16 cellular contexts compared by ENCODE assay signal in genomic region chr4:150119492-150119891, GRCh38. TPM values are rescaled to one million over a fixed set of nuclear protein-coding genes. Genes with fewer than 3 reads are reported as not detected.
A peak's percentile ranks its signal among the peaks of the same experiment; 100 is the strongest.
DNase-seq lines count a peak whose midpoint lies in the region; ATAC-seq and TF ChIP-seq lines count a peak whose summit lies in the region.
"Had no signal": no experiment of that assay in that cellular context is flagged by ENCODE, and none has a peak within 500 bp of the region (broad histone marks: within the 10 kb centered on the region; RNA-seq: fewer than 3 reads in every experiment).

No MANE protein-coding gene starts in this region.

- H3K4me1 Mint-ChIP-seq in T-cell: no peaks in the 10 kb centered on the region
- H3K4me1 Mint-ChIP-seq: activated naive CD8-positive, alpha-beta T cell treated with anti-CD3 and anti-CD28 coated beads, Interleukin-2, amount 10 ng/mL, durations not matched to agents 7 days and 5 days had no signal

- peak; percentile 57 for DNase-seq in AG08395 (ENCODE audit: low spot score)
- DNase-seq in body of pancreas: no peak
- peak; percentile 36 for DNase-seq in iris pigment epithelial cell (ENCODE audit: low read depth)
- no peak for DNase-seq in DMS114 treated with DMSO at 0.1 percent for 48 hours (lab: John Stamatoyannopoulos, UW; ENCODE audit: unreplicated experiment)
- DNase-seq in breast epithelium (ENCODE audit: low spot score in 2 of 2): no peak
- DNase-seq in heart left ventricle: no peak
- no peak for DNase-seq in T-cell
- DNase-seq: activated naive CD8-positive, alpha-beta T cell treated with anti-CD3 and anti-CD28 coated beads, Interleukin-2, amount 10 ng/mL, durations not matched to agents 7 days and 5 days; DND-41; NCI-H1694; NCI-H774; uterus had no signal

- peaks cover 4 to 11% (median 10%) of the 10 kb centered on the region in 3 donors for H3K9me3 Mint-ChIP-seq in T-cell

- H3K27ac ChIP-seq in body of pancreas: peak overlapping the region in 3 of 4 donors; percentile 24 to 48 (median 45)
- no peak overlapping the region for H3K27ac ChIP-seq in breast epithelium
- H3K27ac ChIP-seq in heart left ventricle: no peak overlapping the region
- H3K27ac ChIP-seq: parathyroid adenoma, uterus, VCaP had no signal

- peaks cover 12% of the 10 kb centered on the region in 2 donors for H3K27me3 Mint-ChIP-seq in T-cell

- CTCF ChIA-PET in T-cell (lab: Charles Lee): no interaction called here

- no peak overlapping the region for H3K4me3 Mint-ChIP-seq in T-cell
- H3K4me3 Mint-ChIP-seq: activated naive CD8-positive, alpha-beta T cell treated with anti-CD3 and anti-CD28 coated beads, Interleukin-2, amount 10 ng/mL, durations not matched to agents 7 days and 5 days had no signal

- no peaks in the 10 kb centered on the region for H3K36me3 Mint-ChIP-seq in T-cell
- H3K36me3 Mint-ChIP-seq: activated naive CD8-positive, alpha-beta T cell treated with anti-CD3 and anti-CD28 coated beads, Interleukin-2, amount 10 ng/mL, durations not matched to agents 7 days and 5 days had no signal

- H3K27me3 ChIP-seq in body of pancreas (no peaks in the 10 kb centered on the region), breast epithelium (no peaks in the 10 kb centered on the region), heart left ventricle (no peaks in the 10 kb centered on the region)
- H3K27me3 ChIP-seq: uterus had no signal

- ATAC-seq in body of pancreas (peak; percentile 78), heart left ventricle (no peak), T-cell (replicated peaks in 1 of 4) (no peak)

- POLR2A ChIA-PET in T-cell (lab: Charles Lee): no interaction called here

- no peak for TF ChIP-seq EP300 in Ishikawa (IDR thresholded peaks at IDR 0.05; ENCODE audit: borderline replicate concordance)

- no peak overlapping the region for H3K27ac Mint-ChIP-seq in T-cell
- H3K27ac Mint-ChIP-seq: activated naive CD8-positive, alpha-beta T cell treated with anti-CD3 and anti-CD28 coated beads, Interleukin-2, amount 10 ng/mL, durations not matched to agents 7 days and 5 days had no signal

- H3K9me3 ChIP-seq in body of pancreas: no peaks in the 10 kb centered on the region
- H3K9me3 ChIP-seq in breast epithelium: peaks cover 4 to 16% of the 10 kb centered on the region in 2 donors
- peaks cover 0 to 33% (median 14%) of the 10 kb centered on the region in 12 donors for H3K9me3 ChIP-seq in heart left ventricle
- H3K9me3 ChIP-seq: uterus had no signal

- no peak for TF ChIP-seq RAD21 in Ishikawa (IDR thresholded peaks at IDR 0.05; ENCODE audit: low read depth)

- TF ChIP-seq CTCF in body of pancreas (IDR thresholded peaks at IDR 0.05): no peak
- no peak for TF ChIP-seq CTCF in breast epithelium (IDR thresholded peaks at IDR 0.05)
- TF ChIP-seq CTCF in heart left ventricle (IDR thresholded peaks at IDR 0.05): no peak

- WGBS in body of pancreas, 2 donors: 42 to 75% methylated on average over 1 of the region's 1 CpG
- 83 to 98% (median 96%) methylated on average over 1 of the region's 1 CpG for WGBS in heart left ventricle, 4 donors

- H3K4me3 ChIP-seq in body of pancreas: no peak overlapping the region
- no peak overlapping the region for H3K4me3 ChIP-seq in breast epithelium
- no peak overlapping the region for H3K4me3 ChIP-seq in heart left ventricle
- H3K4me3 ChIP-seq: lung, uterus had no signal

- intact Hi-C loops in body of pancreas (cut with DNase I): no loop called here
- intact Hi-C loops in breast epithelium (cut with DNase I; ENCODE audit: low total_unique reads): no loop called here
- intact Hi-C loops in heart left ventricle (cut with DNase I): no loop called here

- H3K36me3 ChIP-seq in body of pancreas (replicated peaks in 1 of 2; ENCODE audit: insufficient read depth in 1 of 2, low read depth in 2 of 2): no peaks in the 10 kb centered on the region
- no peaks in the 10 kb centered on the region for H3K36me3 ChIP-seq in breast epithelium
- peaks cover 0 to 9% (median 0%) of the 10 kb centered on the region in 9 donors for H3K36me3 ChIP-seq in heart left ventricle
- H3K36me3 ChIP-seq: uterus had no signal

- H3K4me1 ChIP-seq in body of pancreas (peaks cover 8% of the 10 kb centered on the region), breast epithelium (no peaks in the 10 kb centered on the region), heart left ventricle (peaks cover 0 to 38% (median 17%) of the 10 kb centered on the region in 12 donors)
- H3K4me1 ChIP-seq: parathyroid adenoma, uterus had no signal

- TF ChIP-seq POLR2A in body of pancreas (IDR thresholded peaks at IDR 0.05) (no peak), breast epithelium (IDR thresholded peaks at IDR 0.05) (no peak), heart left ventricle (IDR thresholded peaks at IDR 0.05) (no peak)

TF ChIP-seq in Ishikawa, 13 proteins besides CTCF, POLR2A, EP300 and RAD21:
- TF ChIP-seq YY1 (IDR thresholded peaks at IDR 0.05; ENCODE audit: low read depth) (no peak), USF1 (IDR thresholded peaks at IDR 0.05) (no peak), REST (IDR thresholded peaks at IDR 0.05; ENCODE audit: low read depth) (no peak), EGR1 (IDR thresholded peaks at IDR 0.05) (no peak), TCF12 (IDR thresholded peaks at IDR 0.05; ENCODE audit: low read depth) (no peak), CREB1 (IDR thresholded peaks at IDR 0.05; ENCODE audit: low read depth) (no peak), TEAD4 (IDR thresholded peaks at IDR 0.05) (peak; percentile 49; the same call in 1 of the 2 replicates)

RNA-seq across cellular contexts. Expression of gene DCLK2, which starts 41.2 kb away (rescaled TPM):
- 1 to 10 TPM; 3.6 to 4.6 TPM for total RNA-seq in body of pancreas
- 1 to 10 TPM; 3.4 to 5.2 (median 4.0) TPM for total RNA-seq in breast epithelium
- total RNA-seq in heart left ventricle: 10 to 100 TPM; 13.5 to 38.4 (median 17.5) TPM
- polyA plus RNA-seq in heart left ventricle: 1 to 10 TPM; 6.4 to 8.2 TPM
- total RNA-seq in T-cell: under 1 TPM in 3 of 5 donors, not detected in 2; 0.10 to 0.35 (median 0.15) TPM
- total RNA-seq: activated naive CD8-positive, alpha-beta T cell treated with anti-CD3 and anti-CD28 coated beads, Interleukin-2, amount 10 ng/mL, durations not matched to agents 7 days and 5 days had no signal

Comparison
In these comparisons a context has a peak if more than half of its experiments do, and no peak if none do; other contexts are left out.
1. DNase-seq: peak in AG08395 (single experiment) and iris pigment epithelial cell (single experiment); none in body of pancreas (0 of 4), DMS114 treated with DMSO at 0.1 percent for 48 hours (single experiment), breast epithelium (0 of 2), heart left ventricle (0 of 5) and T-cell (0 of 34).
2. H3K27ac ChIP-seq: peak in body of pancreas (3 of 4); none in breast epithelium (0 of 2) and heart left ventricle (0 of 12).